15 cellular contexts compared by ENCODE assay signal in genomic region chr11:100683107-100683506, GRCh38. TPM values are rescaled to one million over a fixed set of nuclear protein-coding genes. Genes with fewer than 3 reads are reported as not detected.
"Had no signal": no experiment of that assay in that cellular context is flagged by ENCODE, and none has a peak within 500 bp of the region (broad histone marks: within the 10 kb centered on the region; RNA-seq: fewer than 3 reads in every experiment).

No MANE protein-coding gene starts in this region.

- H3K27me3 ChIP-seq: adrenal gland, cardiac muscle cell, gastroesophageal sphincter, right atrium auricular region had no signal

- H3K36me3 ChIP-seq: adrenal gland, cardiac muscle cell, gastroesophageal sphincter, right atrium auricular region, thoracic aorta had no signal

- H3K27ac ChIP-seq: adrenal gland, cardiac muscle cell, right atrium auricular region had no signal

- ATAC-seq: activated CD8-positive, alpha-beta T cell treated with anti-CD3 and anti-CD28 coated beads, Interleukin-2, amount 10 ng/mL, durations not matched to agents 7 days and 5 days; gastroesophageal sphincter; left colon; naive thymus-derived CD8-positive, alpha-beta T cell; stimulated activated naive CD8-positive, alpha-beta T cell treated with anti-CD3 and anti-CD28 coated beads, Interleukin-15, amount 100 ng/mL, for 72 hours; T-helper 17 cell had no signal

- H3K4me3 ChIP-seq: adrenal gland, cardiac muscle cell, gastroesophageal sphincter, right atrium auricular region, thoracic aorta had no signal

- DNase-seq: activated CD4-positive, alpha-beta T cell treated with anti-CD3 and anti-CD28 coated beads, Interleukin-2, amount 10 ng/mL, durations not matched to agents 24 days and 14 days; activated CD8-positive, alpha-beta memory T cell treated with anti-CD3 and anti-CD28 coated beads, Interleukin-2, amount 50 U/mL, for 4 hours; activated CD8-positive, alpha-beta T cell treated with anti-CD3 and anti-CD28 coated beads, Interleukin-2, amount 10 ng/mL, durations not matched to agents 7 days and 5 days; activated effector memory CD4-positive, alpha-beta T cell treated with anti-CD3 and anti-CD28 coated beads, Interleukin-2, amount 50 U/mL, for 16 hours; activated T-cell treated with anti-CD3 and anti-CD28 coated beads, Interleukin-2, amount 50 U/mL, for 48 hours; adrenal gland; left colon; naive thymus-derived CD8-positive, alpha-beta T cell; small intestine; stimulated activated naive CD8-positive, alpha-beta T cell treated with anti-CD3 and anti-CD28 coated beads, Interleukin-15, amount 100 ng/mL, for 72 hours; T-helper 17 cell had no signal

- H3K9me3 ChIP-seq: adrenal gland, gastroesophageal sphincter, right atrium auricular region, thoracic aorta had no signal

RNA-seq across cellular contexts. Expression of gene ARHGAP42, which starts 4.0 kb away (rescaled TPM):
- total RNA-seq: activated CD4-positive, alpha-beta T cell treated with anti-CD3 and anti-CD28 coated beads, Interleukin-2, amount 10 ng/mL, durations not matched to agents 24 days and 14 days had no signal
